ENCODE assay signal across 8 cellular contexts in genomic region chr6:129621252-129621651, GRCh38.
A peak's percentile ranks its signal among the peaks of the same experiment; 100 is the strongest.
DNase-seq lines count a peak whose midpoint lies in the region; ATAC-seq and TF ChIP-seq lines count a peak whose summit lies in the region.

No MANE protein-coding gene starts in this region.

- CTCF ChIA-PET in CD4-positive, alpha-beta T cell (lab: Charles Lee): no interaction called here

- no peak overlapping the region for H3K27ac Mint-ChIP-seq in CD4-positive, alpha-beta T cell
- no peak overlapping the region for H3K27ac Mint-ChIP-seq in activated T-cell treated with anti-CD3 and anti-CD28 coated beads, Interleukin-2, amount 50 U/mL, for 24 hours

- H3K9me3 Mint-ChIP-seq in CD4-positive, alpha-beta T cell: no peaks in the 10 kb centered on the region
- no peaks in the 10 kb centered on the region for H3K9me3 Mint-ChIP-seq in activated T-cell treated with anti-CD3 and anti-CD28 coated beads, Interleukin-2, amount 50 U/mL, for 24 hours

- H3K4me1 ChIP-seq in lower lobe of right lung (no peaks in the 10 kb centered on the region), vagina (no peaks in the 10 kb centered on the region)

- no peak for TF ChIP-seq CTCF in CD4-positive, alpha-beta T cell (IDR thresholded peaks at IDR 0.05)
- TF ChIP-seq CTCF in lower lobe of right lung (IDR thresholded peaks at IDR 0.05) (peak; percentile 34), vagina (IDR thresholded peaks at IDR 0.05) (no peak)

- H3K36me3 Mint-ChIP-seq in CD4-positive, alpha-beta T cell (ENCODE audit: low read depth): no peaks in the 10 kb centered on the region
- H3K36me3 Mint-ChIP-seq in activated T-cell treated with anti-CD3 and anti-CD28 coated beads, Interleukin-2, amount 50 U/mL, for 24 hours (ENCODE audit: low read depth): no peaks in the 10 kb centered on the region

- H3K27me3 ChIP-seq in CD4-positive, alpha-beta T cell (ENCODE audit: control insufficient read depth, insufficient read depth, low read length): no peaks in the 10 kb centered on the region
- H3K27me3 ChIP-seq in lower lobe of right lung (ENCODE audit: low read depth): no peaks in the 10 kb centered on the region
- H3K27me3 ChIP-seq in vagina: no peaks in the 10 kb centered on the region

- H3K9me3 ChIP-seq in CD4-positive, alpha-beta T cell (ENCODE audit: control insufficient read depth, low read length): no peaks in the 10 kb centered on the region
- no peaks in the 10 kb centered on the region for H3K9me3 ChIP-seq in lower lobe of right lung
- H3K9me3 ChIP-seq in vagina: no peaks in the 10 kb centered on the region

- intact Hi-C loops in CD4-positive, alpha-beta T cell (cut with DNase I, micrococcal nuclease): no loop called here
- intact Hi-C loops in lower lobe of right lung (cut with DNase I) (no loop called here), vagina (cut with DNase I) (no loop called here)

- no peaks in the 10 kb centered on the region for H3K4me1 Mint-ChIP-seq in CD4-positive, alpha-beta T cell (ENCODE audit: low read depth)
- no peaks in the 10 kb centered on the region for H3K4me1 Mint-ChIP-seq in activated T-cell treated with anti-CD3 and anti-CD28 coated beads, Interleukin-2, amount 50 U/mL, for 24 hours (ENCODE audit: low read depth)

- H3K36me3 ChIP-seq in lower lobe of right lung (peaks cover 23% of the 10 kb centered on the region), vagina (no peaks in the 10 kb centered on the region)

- no peaks in the 10 kb centered on the region for H3K27me3 Mint-ChIP-seq in CD4-positive, alpha-beta T cell
- H3K27me3 Mint-ChIP-seq in activated T-cell treated with anti-CD3 and anti-CD28 coated beads, Interleukin-2, amount 50 U/mL, for 24 hours: no peaks in the 10 kb centered on the region

- no peak overlapping the region for H3K4me3 Mint-ChIP-seq in CD4-positive, alpha-beta T cell
- no peak overlapping the region for H3K4me3 Mint-ChIP-seq in activated T-cell treated with anti-CD3 and anti-CD28 coated beads, Interleukin-2, amount 50 U/mL, for 24 hours

- H3K27ac ChIP-seq in CD4-positive, alpha-beta T cell (ENCODE audit: low read depth, low read length): no peak overlapping the region
- H3K27ac ChIP-seq in lower lobe of right lung: no peak overlapping the region
- H3K27ac ChIP-seq in vagina: no peak overlapping the region

- no peak for TF ChIP-seq POLR2A in vagina (IDR thresholded peaks at IDR 0.05)

- peak in 8 of 10 experiments; percentile 7 to 44 (median 14) for DNase-seq in CD4-positive, alpha-beta T cell
- peak; percentile 34 for DNase-seq in HT-29 (ENCODE audit: low spot score)
- peak; percentile 48 for DNase-seq in activated T-cell treated with anti-CD3 and anti-CD28 coated beads, Interleukin-2, amount 50 U/mL, for 24 hours
- no peak for DNase-seq in lower lobe of right lung
- DNase-seq in mucosa of gallbladder (ENCODE audit: low spot score): no peak
- no peak for DNase-seq in vagina (ENCODE audit: extremely low spot score in 2 of 2)

- ATAC-seq in CD4-positive, alpha-beta T cell (ENCODE audit: poor library complexity): no peak
- ATAC-seq in lower lobe of right lung: no peak
- ATAC-seq in GM18517 (IDR thresholded peaks at IDR 0.05; ENCODE audit: unreplicated experiment): no peak
- no peak for ATAC-seq in GM18870 (IDR thresholded peaks at IDR 0.05; ENCODE audit: unreplicated experiment)

- POLR2A ChIA-PET in CD4-positive, alpha-beta T cell (lab: Charles Lee): no interaction called here

- H3K4me3 ChIP-seq in lower lobe of right lung (no peak overlapping the region), vagina (no peak overlapping the region)

Comparison
In these comparisons a context has a peak if more than half of its experiments do, and no peak if none do; other contexts are left out.
1. DNase-seq: peak in CD4-positive, alpha-beta T cell (8 of 10), HT-29 (single experiment) and activated T-cell treated with anti-CD3 and anti-CD28 coated beads, Interleukin-2, amount 50 U/mL, for 24 hours (single experiment); none in lower lobe of right lung (single experiment), mucosa of gallbladder (single experiment) and vagina (0 of 2).